In the genomic region with DNA sequence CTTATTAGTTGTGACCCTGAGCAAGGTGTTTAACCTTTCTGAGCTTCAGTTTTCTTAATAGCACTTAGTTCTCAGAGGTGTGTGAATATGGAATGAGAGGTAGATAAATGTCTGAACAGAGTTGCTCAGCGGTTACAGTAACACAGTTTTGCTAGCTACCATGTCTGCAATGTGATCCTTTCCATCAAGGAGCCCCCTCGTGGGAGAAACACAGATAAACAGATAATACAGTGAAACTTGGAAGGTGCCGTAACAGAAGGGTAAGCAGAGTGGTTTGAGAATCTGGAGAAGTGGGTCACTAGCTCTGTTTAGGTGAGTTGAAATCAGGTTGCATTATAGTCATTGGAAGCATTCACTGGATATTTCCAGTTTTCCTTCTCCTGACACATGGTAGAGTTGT, we compare ENCODE assay signal across 1 cellular context.
TF ChIP-seq lines count a peak whose summit lies in the region.

No MANE protein-coding gene starts in this region.

TF ChIP-seq in HCT116, 20 proteins besides CTCF, POLR2A, EP300 and RAD21:
- TF ChIP-seq, protein P1, sequence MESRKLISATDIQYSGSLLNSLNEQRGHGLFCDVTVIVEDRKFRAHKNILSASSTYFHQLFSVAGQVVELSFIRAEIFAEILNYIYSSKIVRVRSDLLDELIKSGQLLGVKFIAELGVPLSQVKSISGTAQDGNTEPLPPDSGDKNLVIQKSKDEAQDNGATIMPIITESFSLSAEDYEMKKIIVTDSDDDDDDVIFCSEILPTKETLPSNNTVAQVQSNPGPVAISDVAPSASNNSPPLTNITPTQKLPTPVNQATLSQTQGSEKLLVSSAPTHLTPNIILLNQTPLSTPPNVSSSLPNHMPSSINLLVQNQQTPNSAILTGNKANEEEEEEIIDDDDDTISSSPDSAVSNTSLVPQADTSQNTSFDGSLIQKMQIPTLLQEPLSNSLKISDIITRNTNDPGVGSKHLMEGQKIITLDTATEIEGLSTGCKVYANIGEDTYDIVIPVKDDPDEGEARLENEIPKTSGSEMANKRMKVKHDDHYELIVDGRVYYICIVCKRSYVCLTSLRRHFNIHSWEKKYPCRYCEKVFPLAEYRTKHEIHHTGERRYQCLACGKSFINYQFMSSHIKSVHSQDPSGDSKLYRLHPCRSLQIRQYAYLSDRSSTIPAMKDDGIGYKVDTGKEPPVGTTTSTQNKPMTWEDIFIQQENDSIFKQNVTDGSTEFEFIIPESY (IDR thresholded peaks at IDR 0.05; ENCODE audit: extremely low read depth, insufficient replicate concordance, low read length) = no peak
- TF ChIP-seq CBX3 (IDR thresholded peaks at IDR 0.05; ENCODE audit: low read depth) = no peak
- no peak for TF ChIP-seq JUND (IDR thresholded peaks at IDR 0.05)
- no peak for TF ChIP-seq SRF (IDR thresholded peaks at IDR 0.05; ENCODE audit: low read depth)
- TF ChIP-seq ELF1 (IDR thresholded peaks at IDR 0.05; ENCODE audit: borderline replicate concordance, low read depth) = no peak
- TF ChIP-seq, protein P2, sequence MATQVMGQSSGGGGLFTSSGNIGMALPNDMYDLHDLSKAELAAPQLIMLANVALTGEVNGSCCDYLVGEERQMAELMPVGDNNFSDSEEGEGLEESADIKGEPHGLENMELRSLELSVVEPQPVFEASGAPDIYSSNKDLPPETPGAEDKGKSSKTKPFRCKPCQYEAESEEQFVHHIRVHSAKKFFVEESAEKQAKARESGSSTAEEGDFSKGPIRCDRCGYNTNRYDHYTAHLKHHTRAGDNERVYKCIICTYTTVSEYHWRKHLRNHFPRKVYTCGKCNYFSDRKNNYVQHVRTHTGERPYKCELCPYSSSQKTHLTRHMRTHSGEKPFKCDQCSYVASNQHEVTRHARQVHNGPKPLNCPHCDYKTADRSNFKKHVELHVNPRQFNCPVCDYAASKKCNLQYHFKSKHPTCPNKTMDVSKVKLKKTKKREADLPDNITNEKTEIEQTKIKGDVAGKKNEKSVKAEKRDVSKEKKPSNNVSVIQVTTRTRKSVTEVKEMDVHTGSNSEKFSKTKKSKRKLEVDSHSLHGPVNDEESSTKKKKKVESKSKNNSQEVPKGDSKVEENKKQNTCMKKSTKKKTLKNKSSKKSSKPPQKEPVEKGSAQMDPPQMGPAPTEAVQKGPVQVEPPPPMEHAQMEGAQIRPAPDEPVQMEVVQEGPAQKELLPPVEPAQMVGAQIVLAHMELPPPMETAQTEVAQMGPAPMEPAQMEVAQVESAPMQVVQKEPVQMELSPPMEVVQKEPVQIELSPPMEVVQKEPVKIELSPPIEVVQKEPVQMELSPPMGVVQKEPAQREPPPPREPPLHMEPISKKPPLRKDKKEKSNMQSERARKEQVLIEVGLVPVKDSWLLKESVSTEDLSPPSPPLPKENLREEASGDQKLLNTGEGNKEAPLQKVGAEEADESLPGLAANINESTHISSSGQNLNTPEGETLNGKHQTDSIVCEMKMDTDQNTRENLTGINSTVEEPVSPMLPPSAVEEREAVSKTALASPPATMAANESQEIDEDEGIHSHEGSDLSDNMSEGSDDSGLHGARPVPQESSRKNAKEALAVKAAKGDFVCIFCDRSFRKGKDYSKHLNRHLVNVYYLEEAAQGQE (IDR thresholded peaks at IDR 0.05; ENCODE audit: low read depth) = no peak
- no peak for TF ChIP-seq EZH2phosphoT487 (IDR thresholded peaks at IDR 0.05; ENCODE audit: borderline replicate concordance)
